Comparison of ENCODE assay signal across 28 cellular contexts in genomic region chr6:85285934-85286333, GRCh38.
"Had no signal": no experiment of that assay in that cellular context is flagged by ENCODE, and none has a peak within 500 bp of the region (broad histone marks: within the 10 kb centered on the region; RNA-seq: fewer than 3 reads in every experiment).

No MANE protein-coding gene starts in this region.

- H3K4me1 Mint-ChIP-seq: stimulated activated effector memory CD8-positive, alpha-beta T cell treated with anti-CD3 and anti-CD28 coated beads, Interleukin-12 subunit alpha, Interleukin-12 subunit beta, amount 100 ng/mL, for 72 hours; stimulated activated memory B cell treated with anti-CD40 and anti-IgM and Interleukin-4, amounts not matched to agents 10 μg/mL and 1 μg/mL and 100 μg/mL, for 72 hours; stimulated activated naive B cell treated with anti-CD40 and anti-IgM and Interleukin-4, amounts not matched to agents 10 μg/mL and 1 μg/mL and 100 μg/mL, for 72 hours; stimulated activated naive CD8-positive, alpha-beta T cell treated with anti-CD3 and anti-CD28 coated beads, Interleukin-15, amount 100 ng/mL, for 72 hours had no signal

- H3K4me3 Mint-ChIP-seq: stimulated activated effector memory CD8-positive, alpha-beta T cell treated with anti-CD3 and anti-CD28 coated beads, Interleukin-12 subunit alpha, Interleukin-12 subunit beta, amount 100 ng/mL, for 72 hours; stimulated activated memory B cell treated with anti-CD40 and anti-IgM and Interleukin-4, amounts not matched to agents 10 μg/mL and 1 μg/mL and 100 μg/mL, for 72 hours; stimulated activated naive B cell treated with anti-CD40 and anti-IgM and Interleukin-4, amounts not matched to agents 10 μg/mL and 1 μg/mL and 100 μg/mL, for 72 hours; stimulated activated naive CD8-positive, alpha-beta T cell treated with anti-CD3 and anti-CD28 coated beads, Interleukin-15, amount 100 ng/mL, for 72 hours; stimulated activated naive CD8-positive, alpha-beta T cell treated with anti-CD3 and anti-CD28 coated beads, Interleukin-15, Interleukin-2, amounts not matched to agents 100 ng/mL and 50 ng/mL, for 24 hours; type B pancreatic cell had no signal

- H3K27ac Mint-ChIP-seq: stimulated activated effector memory CD8-positive, alpha-beta T cell treated with anti-CD3 and anti-CD28 coated beads, Interleukin-12 subunit alpha, Interleukin-12 subunit beta, amount 100 ng/mL, for 72 hours; stimulated activated memory B cell treated with anti-CD40 and anti-IgM and Interleukin-4, amounts not matched to agents 10 μg/mL and 1 μg/mL and 100 μg/mL, for 72 hours; stimulated activated naive B cell treated with anti-CD40 and anti-IgM and Interleukin-4, amounts not matched to agents 10 μg/mL and 1 μg/mL and 100 μg/mL, for 72 hours; stimulated activated naive CD8-positive, alpha-beta T cell treated with anti-CD3 and anti-CD28 coated beads, Interleukin-15, amount 100 ng/mL, for 72 hours; stimulated activated naive CD8-positive, alpha-beta T cell treated with anti-CD3 and anti-CD28 coated beads, Interleukin-15, Interleukin-2, amounts not matched to agents 100 ng/mL and 50 ng/mL, for 24 hours; type B pancreatic cell had no signal

- H3K27me3 Mint-ChIP-seq: stimulated activated naive CD8-positive, alpha-beta T cell treated with anti-CD3 and anti-CD28 coated beads, Interleukin-15, Interleukin-2, amounts not matched to agents 100 ng/mL and 50 ng/mL, for 24 hours; type B pancreatic cell had no signal

- FAIRE-seq: urothelium cell line had no signal

- H3K27ac ChIP-seq: stomach, suprapubic skin, testis, thoracic aorta, thyroid gland, tibial artery, tibial nerve, transverse colon, upper lobe of left lung, upper lobe of right lung, uterus, vagina had no signal

- H3K4me3 ChIP-seq: stomach, suprapubic skin, testis, thoracic aorta, thyroid gland, tibial artery, tibial nerve, transverse colon, upper lobe of left lung, upper lobe of right lung, uterus, vagina had no signal

- H3K36me3 Mint-ChIP-seq: stimulated activated effector memory CD8-positive, alpha-beta T cell treated with anti-CD3 and anti-CD28 coated beads, Interleukin-12 subunit alpha, Interleukin-12 subunit beta, amount 100 ng/mL, for 72 hours; stimulated activated memory B cell treated with anti-CD40 and anti-IgM and Interleukin-4, amounts not matched to agents 10 μg/mL and 1 μg/mL and 100 μg/mL, for 72 hours; stimulated activated naive B cell treated with anti-CD40 and anti-IgM and Interleukin-4, amounts not matched to agents 10 μg/mL and 1 μg/mL and 100 μg/mL, for 72 hours; type B pancreatic cell had no signal

- H3K9me3 Mint-ChIP-seq: type B pancreatic cell had no signal

- DNase-seq: stimulated activated CD4-positive, alpha-beta T cell treated with anti-CD3 and anti-CD28 coated beads, Interleukin-2, amount 100 ng/mL, for 48 hours; stimulated activated CD4-positive, alpha-beta T cell treated with anti-CD3 and anti-CD28 coated beads, Interleukin-4, amount 100 ng/mL, for 1 hour; stimulated activated CD4-positive, alpha-beta T cell treated with anti-CD3 and anti-CD28 coated beads, Interleukin-4, amount 100 ng/mL, for 24 hours; stimulated activated CD4-positive, alpha-beta T cell treated with anti-CD3 and anti-CD28 coated beads, Interleukin-4, amount 100 ng/mL, for 4 hours; stimulated activated CD8-positive, alpha-beta memory T cell treated with anti-CD3 and anti-CD28 coated beads, Interleukin-4, amount 100 ng/mL, for 48 hours; stimulated activated naive B cell treated with anti-CD40 and anti-IgM and Interleukin-4, amounts not matched to agents 10 μg/mL and 1 μg/mL and 100 μg/mL, for 72 hours; stimulated activated naive CD4-positive, alpha-beta T cell; stimulated activated naive CD4-positive, alpha-beta T cell treated with Interleukin-2 at 50 U/mL for 16 hours; stimulated activated naive CD8-positive, alpha-beta T cell treated with anti-CD3 and anti-CD28 coated beads, Interleukin-15, amount 100 ng/mL, for 72 hours; stimulated activated naive CD8-positive, alpha-beta T cell treated with anti-CD3 and anti-CD28 coated beads, Interleukin-15, Interleukin-2, amounts not matched to agents 100 U/mL and 50 U/mL, for 24 hours; stomach; substantia nigra; testis; thyroid gland; tibial artery; transverse colon; upper lobe of right lung; uterus had no signal

- H3K36me3 ChIP-seq: stomach, suprapubic skin, thoracic aorta, thyroid gland, tibial artery, tibial nerve, transverse colon, upper lobe of left lung, upper lobe of right lung, uterus, vagina had no signal

- H3K4me1 ChIP-seq: stomach, suprapubic skin, testis, thyroid gland, tibial nerve, transverse colon, upper lobe of left lung, upper lobe of right lung, uterus, vagina had no signal

- H3K9me3 ChIP-seq: suprapubic skin, testis, thoracic aorta, thyroid gland, tibial artery, tibial nerve, transverse colon, upper lobe of right lung, uterus, vagina had no signal
